In genomic region chr12:685388-685787, GRCh38 we compare ENCODE assay signal across 8 cellular contexts. TPM values are rescaled to one million over a fixed set of nuclear protein-coding genes. Genes with fewer than 3 reads are reported as not detected.
DNase-seq lines count a peak whose midpoint lies in the region; ATAC-seq and TF ChIP-seq lines count a peak whose summit lies in the region.

No MANE protein-coding gene starts in this region.

- no peaks in the 10 kb centered on the region for H4K20me1 ChIP-seq in BLaER1 treated with 17β-estradiol and CSF1 and Interleukin-3, amounts not matched to agents 10 nM and 100 nM

- H3K9ac ChIP-seq in BLaER1 treated with 17β-estradiol and CSF1 and Interleukin-3, amounts not matched to agents 10 nM and 100 nM, result peak overlapping the region in 9 of 11 experiments; percentile 19 to 59 (median 35); a peak in 9 of 22 replicates

- peaks cover 23 to 45% (median 42%) of the 10 kb centered on the region in 10 experiments for H3K4me1 ChIP-seq in BLaER1 treated with 17β-estradiol and CSF1 and Interleukin-3, amounts not matched to agents 10 nM and 100 nM
- H3K4me1 ChIP-seq in body of pancreas, result no peaks in the 10 kb centered on the region

- no peak for TF ChIP-seq POLR2A in body of pancreas (IDR thresholded peaks at IDR 0.05)

- TF ChIP-seq CTCF in epithelial cell of esophagus (IDR thresholded peaks at IDR 0.05; ENCODE audit: insufficient read depth, low read depth, low read length, missing control alignments) (no peak), body of pancreas (IDR thresholded peaks at IDR 0.05) (no peak)

- no peaks in the 10 kb centered on the region for H3K27me3 ChIP-seq in BLaER1 treated with 17β-estradiol and CSF1 and Interleukin-3, amounts not matched to agents 10 nM and 100 nM
- H3K27me3 ChIP-seq in body of pancreas, result no peaks in the 10 kb centered on the region

- H3K4me2 ChIP-seq in BLaER1 treated with 17β-estradiol and CSF1 and Interleukin-3, amounts not matched to agents 10 nM and 100 nM, result peak overlapping the region; percentile 35 to 76 (median 70)

- H3K27me3 Mint-ChIP-seq in activated CD4-positive, alpha-beta T cell treated with anti-CD3 and anti-CD28 coated beads, Interleukin-2, amount 10 ng/mL, durations not matched to agents 24 days and 14 days, result no peaks in the 10 kb centered on the region

- no peak overlapping the region; a peak in 1 of 20 replicates for H3K4me3 ChIP-seq in BLaER1 treated with 17β-estradiol and CSF1 and Interleukin-3, amounts not matched to agents 10 nM and 100 nM
- H3K4me3 ChIP-seq in Jurkat, Clone E6-1 (ENCODE audit: low read length), result no peak overlapping the region
- H3K4me3 ChIP-seq in epithelial cell of esophagus (ENCODE audit: low read length), result no peak overlapping the region
- H3K4me3 ChIP-seq in body of pancreas, result no peak overlapping the region

- H3K4me3 Mint-ChIP-seq in activated CD4-positive, alpha-beta T cell treated with anti-CD3 and anti-CD28 coated beads, Interleukin-2, amount 10 ng/mL, durations not matched to agents 24 days and 14 days, result peak overlapping the region; percentile 21

- peaks cover 4% of the 10 kb centered on the region for H3K9me3 Mint-ChIP-seq in activated CD4-positive, alpha-beta T cell treated with anti-CD3 and anti-CD28 coated beads, Interleukin-2, amount 10 ng/mL, durations not matched to agents 24 days and 14 days

- peak overlapping the region in 10 of 11 experiments; percentile 24 to 78 (median 61); a peak in 18 of 22 replicates for H3K27ac ChIP-seq in BLaER1 treated with 17β-estradiol and CSF1 and Interleukin-3, amounts not matched to agents 10 nM and 100 nM
- H3K27ac ChIP-seq in body of pancreas, result no peak overlapping the region

- H3K4me1 Mint-ChIP-seq in activated CD4-positive, alpha-beta T cell treated with anti-CD3 and anti-CD28 coated beads, Interleukin-2, amount 10 ng/mL, durations not matched to agents 24 days and 14 days, result peaks cover 24% of the 10 kb centered on the region

- H3K36me3 Mint-ChIP-seq in activated CD4-positive, alpha-beta T cell treated with anti-CD3 and anti-CD28 coated beads, Interleukin-2, amount 10 ng/mL, durations not matched to agents 24 days and 14 days (ENCODE audit: low read depth), result no peaks in the 10 kb centered on the region

- peak; percentile 92 for DNase-seq in Jurkat, Clone E6-1 (ENCODE audit: low read depth, low spot score)
- peak; percentile 95 for DNase-seq in activated CD4-positive, alpha-beta T cell treated with anti-CD3 and anti-CD28 coated beads, Interleukin-2, amount 10 ng/mL, durations not matched to agents 24 days and 14 days
- DNase-seq in epithelial cell of esophagus (ENCODE audit: low read depth), result peak; percentile 81
- peak; percentile 46 for DNase-seq in stimulated activated CD8-positive, alpha-beta memory T cell treated with anti-CD3 and anti-CD28 coated beads, Interleukin-12 subunit alpha, Interleukin-12 subunit beta, amount 100 ng/mL, for 24 hours (ENCODE audit: extremely low read depth)
- DNase-seq in KG1 (lab: John Stamatoyannopoulos, UW), result no peak
- DNase-seq in body of pancreas, result no peak

- H3K27ac Mint-ChIP-seq in activated CD4-positive, alpha-beta T cell treated with anti-CD3 and anti-CD28 coated beads, Interleukin-2, amount 10 ng/mL, durations not matched to agents 24 days and 14 days, result peak overlapping the region; percentile 86

- WGBS in body of pancreas, 2 donors, result 29 to 43% methylated on average over 3 of the region's 3 CpGs

- intact Hi-C loops in activated CD4-positive, alpha-beta T cell treated with anti-CD3 and anti-CD28 coated beads, Interleukin-2, amount 10 ng/mL, durations not matched to agents 24 days and 14 days (cut with micrococcal nuclease), result loop anchor here (1.0 to 2.0 kb wide), 3 partner anchors 11 to 27 kb away; no protein-coding TSS in a partner anchor
- intact Hi-C loops in body of pancreas (cut with DNase I), result no loop called here

- H3K9me3 ChIP-seq in BLaER1 treated with 17β-estradiol and CSF1 and Interleukin-3, amounts not matched to agents 10 nM and 100 nM (replicated peaks in 1 of 11), result no peaks in the 10 kb centered on the region
- H3K9me3 ChIP-seq in body of pancreas, result no peaks in the 10 kb centered on the region

- no peaks in the 10 kb centered on the region for H3K36me3 ChIP-seq in BLaER1 treated with 17β-estradiol and CSF1 and Interleukin-3, amounts not matched to agents 10 nM and 100 nM
- no peaks in the 10 kb centered on the region for H3K36me3 ChIP-seq in body of pancreas (replicated peaks in 1 of 2; ENCODE audit: insufficient read depth in 1 of 2, low read depth in 2 of 2)

- ATAC-seq in GM19467 (IDR thresholded peaks at IDR 0.05; ENCODE audit: unreplicated experiment), result peak; percentile 71
- ATAC-seq in body of pancreas, result no peak

RNA-seq across cellular contexts. Expression of gene NINJ2, which starts 22.1 kb away (rescaled TPM):
- 28.6 TPM for polyA plus RNA-seq in Jurkat, Clone E6-1 (2012; ENCODE audit: insufficient read depth, insufficient read length)
- total RNA-seq in activated CD4-positive, alpha-beta T cell treated with anti-CD3 and anti-CD28 coated beads, Interleukin-2, amount 10 ng/mL, durations not matched to agents 24 days and 14 days, result 4.8 and 5.5 TPM in 2 replicates
- 1 to 10 TPM in 1 of 2 donors, under 1 TPM in 1; 0.78 to 5.6 TPM for total RNA-seq in body of pancreas

Comparison
In these comparisons a context has a peak if more than half of its experiments do, and no peak if none do; other contexts are left out.
1. H3K27ac ChIP-seq: peak in BLaER1 treated with 17β-estradiol and CSF1 and Interleukin-3, amounts not matched to agents 10 nM and 100 nM (10 of 11); none in body of pancreas (0 of 4).
2. DNase-seq: peak in Jurkat, Clone E6-1 (single experiment), activated CD4-positive, alpha-beta T cell treated with anti-CD3 and anti-CD28 coated beads, Interleukin-2, amount 10 ng/mL, durations not matched to agents 24 days and 14 days (single experiment), epithelial cell of esophagus (single experiment) and stimulated activated CD8-positive, alpha-beta memory T cell treated with anti-CD3 and anti-CD28 coated beads, Interleukin-12 subunit alpha, Interleukin-12 subunit beta, amount 100 ng/mL, for 24 hours (single experiment); none in KG1 (single experiment) and body of pancreas (0 of 4).